Comparison of ENCODE assay signal across 11 cellular contexts in genomic region chr4:3122081-3122563, GRCh38. TPM values are rescaled to one million over a fixed set of nuclear protein-coding genes. Genes with fewer than 3 reads are reported as not detected.
DNase-seq lines count a peak whose midpoint lies in the region; ATAC-seq, FAIRE-seq and TF ChIP-seq lines count a peak whose summit lies in the region.
"Had no signal": no experiment of that assay in that cellular context is flagged by ENCODE, and none has a peak within 500 bp of the region (broad histone marks: within the 10 kb centered on the region; RNA-seq: fewer than 3 reads in every experiment).

No MANE protein-coding gene starts in this region.

- peaks cover 12% of the 10 kb centered on the region; the same call in 1 of the 2 replicates for H3F3A ChIP-seq in Loucy (ENCODE audit: low read depth)

- H3K9me3 ChIP-seq in Loucy (ENCODE audit: insufficient read depth, low read depth, low read length) (no peaks in the 10 kb centered on the region), endothelial cell of umbilical vein (replicated peaks; ENCODE audit: control insufficient read depth, insufficient read depth, low read length) (no peaks in the 10 kb centered on the region)

- FAIRE-seq in endothelial cell of umbilical vein (lab: Jason Lieb, UNC): peak; percentile 97

- no peak overlapping the region for H3K4me3 Mint-ChIP-seq in naive B cell
- H3K4me3 Mint-ChIP-seq: activated B cell treated with CpG ODN at 0.5 μM for 24 hours had no signal

- dilution Hi-C loops in endothelial cell of umbilical vein (cut with MboI; ENCODE audit: extremely low pct_ligation_motif_present, low sequenced_read_pairs): no loop called here

- H3K9me2 ChIP-seq in Loucy (replicated peaks; ENCODE audit: low read depth, low read length): no peaks in the 10 kb centered on the region

- H3K4me1 Mint-ChIP-seq in naive B cell: peaks cover 0 to 5% (median 0%) of the 10 kb centered on the region in 3 donors
- H3K4me1 Mint-ChIP-seq: activated B cell treated with CpG ODN at 0.5 μM for 24 hours had no signal

- TF ChIP-seq POLR2A in endothelial cell of umbilical vein (IDR thresholded peaks at IDR 0.05; ENCODE audit: low read depth, low read length): peak; percentile 37

- POLR2A ChIA-PET in endothelial cell of umbilical vein (lab: Charles Lee): interaction anchor here (1.9 kb wide), 1 partner anchor 9 kb away, joined by 4 read pairs; no protein-coding TSS in a partner anchor

- H3K4me3 ChIP-seq in Loucy (ENCODE audit: low read length, poor library complexity, severe bottlenecking) (no peak overlapping the region), endothelial cell of umbilical vein (replicated peaks in 1 of 3; ENCODE audit: insufficient read depth in 1 of 3, low read depth in 1 of 3, low read length in 3 of 3) (peak overlapping the region in 1 of 3 experiments; percentile 6)

- peaks cover 21 to 23% of the 10 kb centered on the region in 2 donors for H3K36me3 Mint-ChIP-seq in naive B cell

- H3K9me3 Mint-ChIP-seq in naive B cell: no peaks in the 10 kb centered on the region
- H3K9me3 Mint-ChIP-seq: activated B cell treated with CpG ODN at 0.5 μM for 24 hours had no signal

- intact Hi-C loops in endothelial cell of umbilical vein (cut with micrococcal nuclease): loop anchor here (1.0 kb wide), 2 partner anchors 11 to 16 kb away; no protein-coding TSS in a partner anchor

- H4K20me1 ChIP-seq in Loucy (ENCODE audit: insufficient read depth, low read length, poor library complexity, severe bottlenecking) (no peaks in the 10 kb centered on the region), endothelial cell of umbilical vein (replicated peaks; ENCODE audit: control insufficient read depth, extremely low read depth, insufficient read depth, low read length) (no peaks in the 10 kb centered on the region)

- H3K4me2 ChIP-seq in Loucy (ENCODE audit: low read depth, low read length, poor library complexity, severe bottlenecking) (peak overlapping the region; percentile 15), endothelial cell of umbilical vein (ENCODE audit: insufficient read depth, low read length) (peak overlapping the region; percentile 72)

- ATAC-seq in naive B cell (ENCODE audit: low read depth in 2 of 2) (no peak), GM21515 (IDR thresholded peaks at IDR 0.05; ENCODE audit: unreplicated experiment) (no peak), GM21825 (IDR thresholded peaks at IDR 0.05; ENCODE audit: unreplicated experiment) (no peak), HG02610 (IDR thresholded peaks at IDR 0.05; ENCODE audit: unreplicated experiment) (no peak)

- H3K27me3 Mint-ChIP-seq in naive B cell: no peaks in the 10 kb centered on the region
- H3K27me3 Mint-ChIP-seq: activated B cell treated with CpG ODN at 0.5 μM for 24 hours had no signal

- TSS peak; percentile 70 for BruUV-seq in endothelial cell of umbilical vein (replicated peaks; lab: Mats Ljungman, UMichigan)

- DNase-seq in AG20443 (ENCODE audit: low spot score): peak; percentile 56
- DNase-seq in endothelial cell of umbilical vein (ENCODE audit: low read depth, low spot score): peak; percentile 92
- no peak for DNase-seq in naive B cell
- DNase-seq in NCI-H345 (lab: John Stamatoyannopoulos, UW): no peak
- DNase-seq: activated B cell treated with CpG ODN at 0.5 μM for 24 hours, NCI-H2081 had no signal

- peak overlapping the region; percentile 92 for H3K27ac ChIP-seq in endothelial cell of umbilical vein (ENCODE audit: insufficient read depth, low read depth, low read length)

- CTCF ChIA-PET in endothelial cell of umbilical vein (lab: Charles Lee): interaction anchor here (0.9 to 5.2 kb wide), 5 partner anchors 12 to 358 kb away, joined by 3 to 124 read pairs (median 4); no protein-coding TSS in a partner anchor

- H3K27ac Mint-ChIP-seq in naive B cell: peak overlapping the region in 4 of 6 donors; percentile 55 to 69 (median 58)

- H3K27me3 ChIP-seq in Loucy (ENCODE audit: insufficient read depth, low read length, poor library complexity, severe bottlenecking): no peaks in the 10 kb centered on the region
- no peaks in the 10 kb centered on the region for H3K27me3 ChIP-seq in endothelial cell of umbilical vein (ENCODE audit: control insufficient read depth in 2 of 2, insufficient read depth in 2 of 2, low read length in 2 of 2)

- H3K79me2 ChIP-seq in Loucy (ENCODE audit: insufficient read depth, low read length) (no peaks in the 10 kb centered on the region), endothelial cell of umbilical vein (ENCODE audit: control insufficient read depth, insufficient read depth, low read length) (no peaks in the 10 kb centered on the region)

- H3K9me1 ChIP-seq in endothelial cell of umbilical vein (replicated peaks; ENCODE audit: control insufficient read depth, extremely low read depth, insufficient read depth, low read length): no peaks in the 10 kb centered on the region

- H3K4me1 ChIP-seq in Loucy (ENCODE audit: insufficient read depth, low read length, poor library complexity, severe bottlenecking) (peaks cover 25% of the 10 kb centered on the region), endothelial cell of umbilical vein (ENCODE audit: control insufficient read depth, extremely low read depth, insufficient read depth, low read length) (peaks cover 34% of the 10 kb centered on the region)

- H3K9ac ChIP-seq in Loucy (ENCODE audit: low read depth, low read length, poor library complexity, severe bottlenecking): peak overlapping the region; percentile 33
- peak overlapping the region; percentile 74 for H3K9ac ChIP-seq in endothelial cell of umbilical vein (replicated peaks; ENCODE audit: extremely low read depth, insufficient read depth, low read length)

- H2AFZ ChIP-seq in Loucy (ENCODE audit: low read length) (no peak overlapping the region), endothelial cell of umbilical vein (ENCODE audit: low read depth, low read length) (peak overlapping the region; percentile 1)

- no peak for TF ChIP-seq CTCF in Loucy (conservative IDR thresholded peaks at IDR 0.05; ENCODE audit: low read length)
- TF ChIP-seq CTCF in endothelial cell of umbilical vein (IDR thresholded peaks at IDR 0.05; ENCODE audit: extremely low read depth in 1 of 2, insufficient read depth in 1 of 2, low read depth in 1 of 2, low read length in 2 of 2): no peak

- H3K36me3 ChIP-seq in Loucy (ENCODE audit: insufficient read depth, low read length) (peaks cover 66% of the 10 kb centered on the region; the same call in 1 of the 2 replicates), endothelial cell of umbilical vein (ENCODE audit: control insufficient read depth in 2 of 2, extremely low read depth in 1 of 2, insufficient read depth in 2 of 2, low read length in 2 of 2) (peaks cover 0 to under 1% of the 10 kb centered on the region in 2 experiments)

TF ChIP-seq in endothelial cell of umbilical vein, 7 proteins besides CTCF, POLR2A, EP300 and RAD21:
- TF ChIP-seq MYC (IDR thresholded peaks at IDR 0.05; ENCODE audit: low read depth, low read length) (peak; percentile 73), POLR2AphosphoS5 (IDR thresholded peaks at IDR 0.05; ENCODE audit: insufficient read depth, low read depth, low read length) (peak; percentile 72), MAX (IDR thresholded peaks at IDR 0.05; ENCODE audit: insufficient read depth, insufficient read length) (peak; percentile 92), JUN (IDR thresholded peaks at IDR 0.05; ENCODE audit: borderline replicate concordance, insufficient read depth, insufficient read length, low read depth) (no peak)

RNA-seq across cellular contexts. Expression of gene HTT, which starts 47.6 kb away (rescaled TPM):
- total RNA-seq in endothelial cell of umbilical vein: 61.2 and 63.2 TPM in 2 replicates
- polyA plus RNA-seq in endothelial cell of umbilical vein (13.4 and 15.7 TPM in 2 replicates), naive B cell (ENCODE audit: low read depth in 6 of 6) (10 to 100 TPM in 4 of 6 donors, 1 to 10 TPM in 2; 8.7 to 15.4 (median 11.0) TPM)
- polyA plus RNA-seq in endothelial cell of umbilical vein (2011; cell fraction: cytosol; rRNA removed): 12.9 and 14.5 TPM in 2 replicates
- polyA plus RNA-seq in endothelial cell of umbilical vein (2011; cell fraction: nucleus; rRNA removed): 71.6 and 77.5 TPM in 2 replicates
- 19.8 and 30.9 TPM in 2 replicates for polyA plus RNA-seq in endothelial cell of umbilical vein (2012)
- 126 and 128 TPM in 2 replicates for polyA minus RNA-seq in endothelial cell of umbilical vein
- 55.3 TPM for polyA minus RNA-seq in endothelial cell of umbilical vein (2011; cell fraction: cytosol; rRNA and poly(A)+ RNA removed)
- 139 and 197 TPM in 2 replicates for polyA minus RNA-seq in endothelial cell of umbilical vein (2011; cell fraction: nucleus; rRNA and poly(A)+ RNA removed)

RNA-seq across cellular contexts. Expression of gene HTT-AS, which starts 47.8 kb away (rescaled TPM):
- total RNA-seq in endothelial cell of umbilical vein: not detected in 2 replicates
- polyA plus RNA-seq in endothelial cell of umbilical vein (not detected in 2 replicates), naive B cell (ENCODE audit: low read depth in 6 of 6) (not detected)
- not detected in 2 replicates for polyA plus RNA-seq in endothelial cell of umbilical vein (2011; cell fraction: cytosol; rRNA removed)
- not detected in 2 replicates for polyA plus RNA-seq in endothelial cell of umbilical vein (2011; cell fraction: nucleus; rRNA removed)
- polyA plus RNA-seq in endothelial cell of umbilical vein (2012): not detected in 2 replicates
- not detected in 2 replicates for polyA minus RNA-seq in endothelial cell of umbilical vein
- polyA minus RNA-seq in endothelial cell of umbilical vein (2011; cell fraction: cytosol; rRNA and poly(A)+ RNA removed): not detected
- not detected in 2 replicates for polyA minus RNA-seq in endothelial cell of umbilical vein (2011; cell fraction: nucleus; rRNA and poly(A)+ RNA removed)
- total RNA-seq: activated B cell treated with CpG ODN at 0.5 μM for 24 hours, subcutaneous adipose tissue had no signal

Comparison
In these comparisons a context has a peak if more than half of its experiments do, and no peak if none do; other contexts are left out.
1. DNase-seq: peak in AG20443 (single experiment) and endothelial cell of umbilical vein (single experiment); none in naive B cell (single experiment) and NCI-H345 (single experiment).